ENCODE assay signal across 12 cellular contexts in the genomic region with DNA sequence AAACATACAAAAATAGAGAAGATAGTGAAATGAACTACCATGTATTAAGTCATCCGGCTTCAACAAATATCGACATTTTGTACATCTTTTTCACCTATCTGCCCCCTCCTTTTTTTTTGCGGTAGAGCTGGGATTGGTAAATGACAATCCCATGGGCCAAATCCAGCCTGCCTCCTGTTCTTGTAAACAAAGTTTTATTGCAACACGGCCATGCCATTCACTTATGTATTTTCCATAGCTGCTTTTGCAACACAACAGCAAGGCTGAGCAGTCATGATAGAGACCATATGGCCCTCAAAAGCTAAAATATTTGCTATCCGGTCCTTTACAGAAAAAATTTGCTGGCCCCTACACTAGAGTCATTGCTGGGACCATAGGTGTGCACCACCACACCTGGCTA. TPM values are rescaled to one million over a fixed set of nuclear protein-coding genes. Genes with fewer than 3 reads are reported as not detected.
DNase-seq lines count a peak whose midpoint lies in the region; ATAC-seq and TF ChIP-seq lines count a peak whose summit lies in the region.
"Had no signal": no experiment of that assay in that cellular context is flagged by ENCODE, and none has a peak within 500 bp of the region (broad histone marks: within the 10 kb centered on the region; RNA-seq: fewer than 3 reads in every experiment).

No MANE protein-coding gene starts in this region.

- no peak overlapping the region for H3K27ac ChIP-seq in HEK293 (ENCODE audit: extremely low read depth, low read depth, low read length)
- H3K27ac ChIP-seq in right lobe of liver: peak overlapping the region in 2 of 3 donors; percentile 1 to 42
- peak overlapping the region in 4 of 5 donors; percentile 10 to 82 (median 49) for H3K27ac ChIP-seq in stomach

- no peak for TF ChIP-seq POLR2A in right lobe of liver (IDR thresholded peaks at IDR 0.05)
- no peak for TF ChIP-seq POLR2A in stomach (IDR thresholded peaks at IDR 0.05)

- no peak for TF ChIP-seq EP300 in stomach (IDR thresholded peaks at IDR 0.05)

- H3K4me3 ChIP-seq in HEK293 (ENCODE audit: low read depth, low read length): no peak overlapping the region
- H3K4me3 ChIP-seq in choroid plexus epithelial cell (ENCODE audit: low read depth, low read length): no peak overlapping the region
- no peak overlapping the region for H3K4me3 ChIP-seq in right lobe of liver
- no peak overlapping the region for H3K4me3 ChIP-seq in stomach

- no peaks in the 10 kb centered on the region for H3K9me3 ChIP-seq in HEK293 (ENCODE audit: control insufficient read depth, insufficient read depth, low read depth, low read length)
- H3K9me3 ChIP-seq in right lobe of liver: no peaks in the 10 kb centered on the region
- peaks cover 0 to 3% (median 0%) of the 10 kb centered on the region in 4 donors for H3K9me3 ChIP-seq in stomach

- POLR2A ChIA-PET in HEK293 (lab: Yijun Ruan, JAX): no interaction called here

- peaks cover 5% of the 10 kb centered on the region; the same call in 1 of the 2 replicates for H3K4me1 ChIP-seq in HEK293 (ENCODE audit: control insufficient read depth, insufficient read depth, low read length)
- peaks cover 0 to 24% (median 7%) of the 10 kb centered on the region in 4 donors for H3K4me1 ChIP-seq in right lobe of liver
- H3K4me1 ChIP-seq in stomach: peaks cover 0 to 6% (median 3%) of the 10 kb centered on the region in 4 donors

- 39% methylated on average over 5 of the region's 5 CpGs for WGBS in right lobe of liver (ENCODE audit: insufficient coverage, low coverage, low lambda C conversion rate, missing lambda C conversion rate)
- 65 to 83% (median 81%) methylated on average over 5 of the region's 5 CpGs for WGBS in stomach, 5 donors

- no peaks in the 10 kb centered on the region for H3K36me3 ChIP-seq in HEK293 (ENCODE audit: control insufficient read depth in 2 of 2, insufficient read depth in 1 of 2, low read length in 2 of 2)
- no peaks in the 10 kb centered on the region for H3K36me3 ChIP-seq in right lobe of liver
- H3K36me3 ChIP-seq in stomach: no peaks in the 10 kb centered on the region

- no peak for TF ChIP-seq CTCF in HEK293 (tag by site-specific recombination; IDR thresholded peaks at IDR 0.05)
- no peak for TF ChIP-seq CTCF in choroid plexus epithelial cell (conservative IDR thresholded peaks at IDR 0.05; ENCODE audit: low read depth, low read length)
- TF ChIP-seq CTCF in right lobe of liver (IDR thresholded peaks at IDR 0.05): no peak
- no peak for TF ChIP-seq CTCF in stomach (IDR thresholded peaks at IDR 0.05)

- H3K27me3 ChIP-seq in right lobe of liver: no peaks in the 10 kb centered on the region
- H3K27me3 ChIP-seq in stomach: no peaks in the 10 kb centered on the region

- ATAC-seq in right lobe of liver: peak in 3 of 4 donors; percentile 13 to 46 (median 25)
- no peak for ATAC-seq in GM19395 (IDR thresholded peaks at IDR 0.05; ENCODE audit: unreplicated experiment)
- ATAC-seq in GM18858 (IDR thresholded peaks at IDR 0.05; ENCODE audit: unreplicated experiment): no peak

- DNase-seq in choroid plexus epithelial cell (ENCODE audit: low read depth) (peak; percentile 92), right lobe of liver (peak in 1 of 3 donors; percentile 56), stomach (no peak), NCI-H146 (lab: John Stamatoyannopoulos, UW) (no peak), DMS53 (lab: John Stamatoyannopoulos, UW) (no peak)
- DNase-seq: activated B cell treated with CpG ODN at 0.5 μM for 24 hours; amygdala; CD4-positive, alpha-beta memory T cell; hippocampal formation had no signal

- CTCF ChIA-PET in HEK293 (lab: Yijun Ruan, JAX): interaction anchor here (4.0 kb wide), 1 partner anchor 10 kb away, joined by 22 read pairs; no protein-coding TSS in a partner anchor

- intact Hi-C loops in right lobe of liver (cut with DNase I): no loop called here
- intact Hi-C loops in stomach (cut with DNase I; ENCODE audit: low total_unique reads): no loop called here

TF ChIP-seq in HEK293, 187 proteins besides CTCF, POLR2A, EP300 and RAD21:
- TF ChIP-seq, protein P1, sequence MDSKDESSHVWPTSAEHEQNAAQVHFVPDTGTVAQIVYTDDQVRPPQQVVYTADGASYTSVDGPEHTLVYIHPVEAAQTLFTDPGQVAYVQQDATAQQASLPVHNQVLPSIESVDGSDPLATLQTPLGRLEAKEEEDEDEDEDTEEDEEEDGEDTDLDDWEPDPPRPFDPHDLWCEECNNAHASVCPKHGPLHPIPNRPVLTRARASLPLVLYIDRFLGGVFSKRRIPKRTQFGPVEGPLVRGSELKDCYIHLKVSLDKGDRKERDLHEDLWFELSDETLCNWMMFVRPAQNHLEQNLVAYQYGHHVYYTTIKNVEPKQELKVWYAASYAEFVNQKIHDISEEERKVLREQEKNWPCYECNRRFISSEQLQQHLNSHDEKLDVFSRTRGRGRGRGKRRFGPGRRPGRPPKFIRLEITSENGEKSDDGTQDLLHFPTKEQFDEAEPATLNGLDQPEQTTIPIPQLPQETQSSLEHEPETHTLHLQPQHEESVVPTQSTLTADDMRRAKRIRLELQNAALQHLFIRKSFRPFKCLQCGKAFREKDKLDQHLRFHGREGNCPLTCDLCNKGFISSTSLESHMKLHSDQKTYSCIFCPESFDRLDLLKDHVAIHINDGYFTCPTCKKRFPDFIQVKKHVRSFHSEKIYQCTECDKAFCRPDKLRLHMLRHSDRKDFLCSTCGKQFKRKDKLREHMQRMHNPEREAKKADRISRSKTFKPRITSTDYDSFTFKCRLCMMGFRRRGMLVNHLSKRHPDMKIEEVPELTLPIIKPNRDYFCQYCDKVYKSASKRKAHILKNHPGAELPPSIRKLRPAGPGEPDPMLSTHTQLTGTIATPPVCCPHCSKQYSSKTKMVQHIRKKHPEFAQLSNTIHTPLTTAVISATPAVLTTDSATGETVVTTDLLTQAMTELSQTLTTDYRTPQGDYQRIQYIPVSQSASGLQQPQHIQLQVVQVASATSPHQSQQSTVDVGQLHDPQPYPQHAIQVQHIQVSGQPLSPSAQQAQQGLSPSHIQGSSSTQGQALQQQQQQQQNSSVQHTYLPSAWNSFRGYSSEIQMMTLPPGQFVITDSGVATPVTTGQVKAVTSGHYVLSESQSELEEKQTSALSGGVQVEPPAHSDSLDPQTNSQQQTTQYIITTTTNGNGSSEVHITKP (tag by site-specific recombination; IDR thresholded peaks at IDR 0.05): 0 out of 2 replicates have a peak, but pooled peaks have one; percentile 19
- TF ChIP-seq ZNF830 (tag by site-specific recombination; IDR thresholded peaks at IDR 0.05; ENCODE audit: low read depth) (no peak), ZNF211 (tag by site-specific recombination; IDR thresholded peaks at IDR 0.05; ENCODE audit: low read depth) (no peak)

RNA-seq across cellular contexts. Expression of gene PLEKHG3, which starts 58.1 kb away (rescaled TPM):
- total RNA-seq in right lobe of liver (10 to 100 TPM; 25.4 to 49.1 (median 28.0) TPM), stomach (100 to 1,000 TPM in 1 of 5 donors, 10 to 100 TPM in 4; 25.3 to 292 (median 27.2) TPM)
- polyA plus RNA-seq in stomach: 10 to 100 TPM in 1 of 3 donors, 1 to 10 TPM in 2; 7.3 to 24.8 (median 9.2) TPM

Comparison
In these comparisons a context has a peak if more than half of its experiments do, and no peak if none do; other contexts are left out.
1. ATAC-seq: peak in right lobe of liver (3 of 4); none in GM19395 (single experiment) and GM18858 (single experiment).